In the genomic region with DNA sequence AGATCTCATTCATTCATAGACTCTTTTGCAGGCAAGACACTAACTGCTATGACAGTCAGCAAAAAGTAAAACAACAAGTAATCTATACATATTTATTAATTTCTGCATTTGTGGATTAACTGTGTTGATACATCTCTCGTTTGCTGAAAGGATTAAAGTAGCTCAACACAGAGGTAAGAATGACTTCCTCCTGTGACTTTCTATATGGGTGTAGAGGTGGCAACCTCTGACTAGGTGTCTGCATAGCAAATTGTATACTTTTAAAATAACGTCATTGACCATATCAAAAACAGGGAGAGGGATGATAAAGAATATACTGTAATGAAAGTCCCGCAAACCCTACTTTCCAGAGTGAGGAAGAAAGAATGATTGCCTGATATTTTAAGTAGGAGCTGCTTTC, we compare ENCODE assay signal across 3 cellular contexts.
TF ChIP-seq lines count a peak whose summit lies in the region.

No MANE protein-coding gene starts in this region.

TF ChIP-seq in HepG2, 621 proteins besides CTCF, POLR2A, EP300 and RAD21:
- TF ChIP-seq MAFK (conservative IDR thresholded peaks at IDR 0.05 in 1 of 2, IDR thresholded peaks at IDR 0.05 in 1 of 2; ENCODE audit: low read length in 2 of 2), result 0 out of 4 replicates have a peak, but pooled peaks of 1 of the 2 experiments have one; percentile 3
- TF ChIP-seq MAFF (IDR thresholded peaks at IDR 0.05; ENCODE audit: low read depth, low read length), result 0 out of 2 replicates have a peak, but pooled peaks have one; percentile 2
- TF ChIP-seq ZNF619 (CRISPR knock-in tag; IDR thresholded peaks at IDR 0.05), result no peak

TF ChIP-seq in H1, 55 proteins besides CTCF, POLR2A, EP300 and RAD21:
- TF ChIP-seq SAP30 (IDR thresholded peaks at IDR 0.05; ENCODE audit: insufficient read depth, insufficient replicate concordance, low read length), result no peak
- TF ChIP-seq SIN3A (conservative IDR thresholded peaks at IDR 0.05 in 1 of 2, IDR thresholded peaks at IDR 0.05 in 1 of 2; ENCODE audit: low read depth in 1 of 2, low read length in 2 of 2), result no peak
- no peak for TF ChIP-seq NANOG (IDR thresholded peaks at IDR 0.05; ENCODE audit: insufficient read depth, low read depth, low read length, poor library complexity, severe bottlenecking)
- no peak for TF ChIP-seq TBP (IDR thresholded peaks at IDR 0.05; ENCODE audit: low read depth, low read length)
- no peak for TF ChIP-seq EZH2 (IDR thresholded peaks at IDR 0.05; ENCODE audit: low read depth, low read length, severe bottlenecking)
- TF ChIP-seq CREB1 (IDR thresholded peaks at IDR 0.05), result no peak
- no peak for TF ChIP-seq SRF (IDR thresholded peaks at IDR 0.05; ENCODE audit: low read depth, low read length)
- TF ChIP-seq SIRT6 (IDR thresholded peaks at IDR 0.05; ENCODE audit: low read length), result no peak
- TF ChIP-seq, protein P1, sequence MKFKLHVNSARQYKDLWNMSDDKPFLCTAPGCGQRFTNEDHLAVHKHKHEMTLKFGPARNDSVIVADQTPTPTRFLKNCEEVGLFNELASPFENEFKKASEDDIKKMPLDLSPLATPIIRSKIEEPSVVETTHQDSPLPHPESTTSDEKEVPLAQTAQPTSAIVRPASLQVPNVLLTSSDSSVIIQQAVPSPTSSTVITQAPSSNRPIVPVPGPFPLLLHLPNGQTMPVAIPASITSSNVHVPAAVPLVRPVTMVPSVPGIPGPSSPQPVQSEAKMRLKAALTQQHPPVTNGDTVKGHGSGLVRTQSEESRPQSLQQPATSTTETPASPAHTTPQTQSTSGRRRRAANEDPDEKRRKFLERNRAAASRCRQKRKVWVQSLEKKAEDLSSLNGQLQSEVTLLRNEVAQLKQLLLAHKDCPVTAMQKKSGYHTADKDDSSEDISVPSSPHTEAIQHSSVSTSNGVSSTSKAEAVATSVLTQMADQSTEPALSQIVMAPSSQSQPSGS (IDR thresholded peaks at IDR 0.05; ENCODE audit: low read length), result no peak
- no peak for TF ChIP-seq CBX8 (IDR thresholded peaks at IDR 0.05; ENCODE audit: borderline replicate concordance, low read depth, low read length)
- no peak for TF ChIP-seq MAX (IDR thresholded peaks at IDR 0.05)
- TF ChIP-seq KDM5A (IDR thresholded peaks at IDR 0.05; ENCODE audit: low read length), result no peak
- no peak for TF ChIP-seq SIX5 (IDR thresholded peaks at IDR 0.05; ENCODE audit: low read depth, low read length)
- TF ChIP-seq, protein P2, sequence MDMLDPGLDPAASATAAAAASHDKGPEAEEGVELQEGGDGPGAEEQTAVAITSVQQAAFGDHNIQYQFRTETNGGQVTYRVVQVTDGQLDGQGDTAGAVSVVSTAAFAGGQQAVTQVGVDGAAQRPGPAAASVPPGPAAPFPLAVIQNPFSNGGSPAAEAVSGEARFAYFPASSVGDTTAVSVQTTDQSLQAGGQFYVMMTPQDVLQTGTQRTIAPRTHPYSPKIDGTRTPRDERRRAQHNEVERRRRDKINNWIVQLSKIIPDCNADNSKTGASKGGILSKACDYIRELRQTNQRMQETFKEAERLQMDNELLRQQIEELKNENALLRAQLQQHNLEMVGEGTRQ (IDR thresholded peaks at IDR 0.05; ENCODE audit: low read length), result no peak
- no peak for TF ChIP-seq E2F6 (IDR thresholded peaks at IDR 0.05)
- no peak for TF ChIP-seq TAF1 (IDR thresholded peaks at IDR 0.05; ENCODE audit: low read depth, low read length)
- TF ChIP-seq CEBPB (IDR thresholded peaks at IDR 0.05; ENCODE audit: low read depth, low read length), result no peak
- no peak for TF ChIP-seq POU5F1 (IDR thresholded peaks at IDR 0.05; ENCODE audit: low read depth, low read length)
- TF ChIP-seq RNF2 (IDR thresholded peaks at IDR 0.05; ENCODE audit: borderline replicate concordance, low read depth, low read length, missing control alignments, poor library complexity, severe bottlenecking), result no peak

TF ChIP-seq in WTC11, 78 proteins besides CTCF, POLR2A, EP300 and RAD21:
- TF ChIP-seq, protein P3, sequence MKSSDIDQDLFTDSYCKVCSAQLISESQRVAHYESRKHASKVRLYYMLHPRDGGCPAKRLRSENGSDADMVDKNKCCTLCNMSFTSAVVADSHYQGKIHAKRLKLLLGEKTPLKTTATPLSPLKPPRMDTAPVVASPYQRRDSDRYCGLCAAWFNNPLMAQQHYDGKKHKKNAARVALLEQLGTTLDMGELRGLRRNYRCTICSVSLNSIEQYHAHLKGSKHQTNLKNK (CRISPR knock-in tag; IDR thresholded peaks at IDR 0.05), result no peak
- TF ChIP-seq ZNF416 (CRISPR knock-in tag; IDR thresholded peaks at IDR 0.05), result no peak
- TF ChIP-seq ZNF423 (CRISPR knock-in tag; IDR thresholded peaks at IDR 0.05), result no peak
- no peak for TF ChIP-seq MXD4 (CRISPR knock-in tag; IDR thresholded peaks at IDR 0.05; ENCODE audit: borderline replicate concordance)
- no peak for TF ChIP-seq SP1 (CRISPR knock-in tag; conservative IDR thresholded peaks at IDR 0.05)
- no peak for TF ChIP-seq RORB (CRISPR knock-in tag; IDR thresholded peaks at IDR 0.05)
